Comparison of ENCODE assay signal across 2 cellular contexts in genomic region chr2:30205456-30205855, GRCh38.
A peak's percentile ranks its signal among the peaks of the same experiment; 100 is the strongest.
TF ChIP-seq lines count a peak whose summit lies in the region.

No MANE protein-coding gene starts in this region.

TF ChIP-seq in SK-N-SH treated with all-trans-retinoic acid at 6 μM for 48 hours, 23 proteins besides CTCF, POLR2A, EP300 and RAD21 (continued from another document):
- TF ChIP-seq PATZ1 (CRISPR knock-in tag; IDR thresholded peaks at IDR 0.05; ENCODE audit: borderline replicate concordance) (no peak), ESRRG (CRISPR knock-in tag; IDR thresholded peaks at IDR 0.05) (no peak), CSDC2 (CRISPR knock-in tag; IDR thresholded peaks at IDR 0.05) (no peak), ZNF565 (CRISPR knock-in tag; conservative IDR thresholded peaks at IDR 0.05; ENCODE audit: low read depth) (no peak), PPARA (CRISPR knock-in tag; IDR thresholded peaks at IDR 0.05; ENCODE audit: borderline replicate concordance) (no peak), TOX (CRISPR knock-in tag; IDR thresholded peaks at IDR 0.05; ENCODE audit: borderline replicate concordance) (no peak), BACH2 (CRISPR knock-in tag; IDR thresholded peaks at IDR 0.05; ENCODE audit: borderline replicate concordance) (no peak), ZFP3 (CRISPR knock-in tag; IDR thresholded peaks at IDR 0.05) (no peak), ARNTL (CRISPR knock-in tag; IDR thresholded peaks at IDR 0.05; ENCODE audit: borderline replicate concordance, low read depth) (no peak), TSHZ2 (CRISPR knock-in tag; IDR thresholded peaks at IDR 0.05) (no peak), OSR1 (CRISPR knock-in tag; IDR thresholded peaks at IDR 0.05) (no peak), SNAI2 (CRISPR knock-in tag; IDR thresholded peaks at IDR 0.05) (0 out of 2 replicates have a peak, but pooled peaks have one; percentile 23), RARB (CRISPR knock-in tag; IDR thresholded peaks at IDR 0.05) (no peak), ZNF70 (CRISPR knock-in tag; IDR thresholded peaks at IDR 0.05) (peak; percentile 58; the same call in 1 of the 2 replicates), CSRNP3 (CRISPR knock-in tag; IDR thresholded peaks at IDR 0.05) (no peak), ISL1 (CRISPR knock-in tag; IDR thresholded peaks at IDR 0.05) (peak; percentile 65), CREB5 (CRISPR knock-in tag; IDR thresholded peaks at IDR 0.05; ENCODE audit: low read depth) (no peak), TCF4 (CRISPR knock-in tag; IDR thresholded peaks at IDR 0.05; ENCODE audit: borderline replicate concordance) (peak; percentile 16; the same call in 1 of the 2 replicates), GLIS3 (CRISPR knock-in tag; IDR thresholded peaks at IDR 0.05) (no peak), ZFP30 (CRISPR knock-in tag; IDR thresholded peaks at IDR 0.05) (no peak), ZC3H10 (CRISPR knock-in tag; IDR thresholded peaks at IDR 0.05) (no peak)

TF ChIP-seq in SK-N-SH, 30 proteins besides CTCF, POLR2A, EP300 and RAD21 (continued from another document):
- TF ChIP-seq REST (IDR thresholded peaks at IDR 0.05; ENCODE audit: low read depth, low read length) (no peak), MEF2A (IDR thresholded peaks at IDR 0.05; ENCODE audit: borderline replicate concordance, low read depth) (no peak), IRF3 (IDR thresholded peaks at IDR 0.05; ENCODE audit: low read depth, low read length) (no peak), GABPA (IDR thresholded peaks at IDR 0.05; ENCODE audit: low read depth) (no peak), YY1 (IDR thresholded peaks at IDR 0.05; ENCODE audit: low read depth) (no peak), POLR2AphosphoS5 (IDR thresholded peaks at IDR 0.05; ENCODE audit: low read depth, low read length) (no peak), TEAD4 (IDR thresholded peaks at IDR 0.05; ENCODE audit: borderline replicate concordance, insufficient read depth) (no peak), GATA2 (CRISPR knock-in tag; IDR thresholded peaks at IDR 0.05) (no peak), FOXJ3 (CRISPR knock-in tag; IDR thresholded peaks at IDR 0.05) (no peak), USF2 (IDR thresholded peaks at IDR 0.05; ENCODE audit: borderline replicate concordance, low read depth, low read length) (no peak), SIN3A (IDR thresholded peaks at IDR 0.05; ENCODE audit: borderline replicate concordance, low read depth, low read length) (no peak), RXRA (IDR thresholded peaks at IDR 0.05; ENCODE audit: borderline replicate concordance, low read depth) (no peak)
